ENCODE assay signal across 29 cellular contexts in the genomic region with DNA sequence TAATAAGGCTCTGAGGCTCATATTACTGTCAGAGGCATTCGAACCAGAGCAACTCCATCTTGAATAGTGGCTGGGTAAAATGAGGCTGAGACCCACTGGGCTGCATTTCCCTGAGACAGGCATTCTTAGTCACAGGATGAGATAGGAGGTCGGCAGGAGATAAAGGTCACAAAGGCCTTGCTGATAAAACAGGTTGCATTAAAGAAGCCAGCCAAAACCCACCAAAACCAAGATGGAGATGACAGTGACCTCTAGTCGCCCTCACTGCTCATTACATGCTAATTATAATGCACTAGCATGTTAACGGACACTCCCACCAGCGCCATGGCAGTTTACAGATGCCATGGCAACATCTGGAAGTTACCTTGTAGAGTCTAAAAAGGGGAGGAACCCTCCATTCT. TPM values are rescaled to one million over a fixed set of nuclear protein-coding genes. Genes with fewer than 3 reads are reported as not detected.
"Had no signal": no experiment of that assay in that cellular context is flagged by ENCODE, and none has a peak within 500 bp of the region (broad histone marks: within the 10 kb centered on the region; RNA-seq: fewer than 3 reads in every experiment).

No MANE protein-coding gene starts in this region.

- H2AFZ ChIP-seq: hepatocyte, neural progenitor cell, parathyroid adenoma had no signal

- H3K4me1 ChIP-seq: foreskin keratinocyte, heart left ventricle, left lung, parathyroid adenoma, right lobe of liver, testis, tibial artery had no signal

- H3K36me3 Mint-ChIP-seq: naive thymus-derived CD4-positive, alpha-beta T cell; neural progenitor cell; stimulated activated memory B cell treated with anti-CD40 and anti-IgM and Interleukin-4, amounts not matched to agents 10 μg/mL and 1 μg/mL and 100 μg/mL, for 72 hours; type B pancreatic cell had no signal

- H3K4me3 Mint-ChIP-seq: effector memory CD8-positive, alpha-beta T cell; naive thymus-derived CD4-positive, alpha-beta T cell; nephron; neural progenitor cell; stimulated activated memory B cell treated with anti-CD40 and anti-IgM and Interleukin-4, amounts not matched to agents 10 μg/mL and 1 μg/mL and 100 μg/mL, for 72 hours; type B pancreatic cell had no signal

- ATAC-seq: effector memory CD8-positive, alpha-beta T cell; esophagus mucosa; foreskin keratinocyte; gastroesophageal sphincter; heart left ventricle; left cardiac atrium; left lung; naive thymus-derived CD4-positive, alpha-beta T cell; right lobe of liver; stimulated activated memory B cell treated with anti-CD40 and anti-IgM and Interleukin-4, amounts not matched to agents 10 μg/mL and 1 μg/mL and 100 μg/mL, for 72 hours; stimulated activated naive CD8-positive, alpha-beta T cell treated with anti-CD3 and anti-CD28 coated beads, Interleukin-15, Interleukin-2, amounts not matched to agents 100 U/mL and 50 U/mL, for 24 hours had no signal

- H3K27ac ChIP-seq: epithelial cell of prostate, foreskin keratinocyte, gastroesophageal sphincter, heart left ventricle, hepatocyte, left lung, neural progenitor cell, parathyroid adenoma, right lobe of liver, testis, tibial artery had no signal

- H3K4me3 ChIP-seq: gastroesophageal sphincter, heart left ventricle, hepatocyte, left lung, neural progenitor cell, right lobe of liver, testis, tibial artery had no signal

- H3K36me3 ChIP-seq: gastroesophageal sphincter, heart left ventricle, left lung, neural progenitor cell, right lobe of liver, tibial artery had no signal

- H3K27me3 ChIP-seq: foreskin keratinocyte, gastroesophageal sphincter, heart left ventricle, hepatocyte, left lung, neural progenitor cell, right lobe of liver, testis, tibial artery had no signal

- H3K79me2 ChIP-seq: hepatocyte, parathyroid adenoma had no signal

- DNase-seq: cortex of kidney; effector memory CD8-positive, alpha-beta T cell; foreskin keratinocyte; heart left ventricle; kidney; left cardiac atrium; left lung; mesenchymal stem cell; midbrain; naive thymus-derived CD4-positive, alpha-beta T cell; right lobe of liver; small intestine; stimulated activated CD4-positive, alpha-beta T cell treated with anti-CD3 and anti-CD28 coated beads, Interleukin-12 subunit alpha, Interleukin-12 subunit beta, amount 100 ng/mL, for 4 hours; stimulated activated CD4-positive, alpha-beta T cell treated with anti-CD3 and anti-CD28 coated beads, Interleukin-2, amount 100 ng/mL, for 24 hours; stimulated activated CD4-positive, alpha-beta T cell treated with anti-CD3 and anti-CD28 coated beads, Interleukin-4, amount 100 ng/mL, for 4 hours; stimulated activated naive CD8-positive, alpha-beta T cell treated with anti-CD3 and anti-CD28 coated beads, Interleukin-15, Interleukin-2, amounts not matched to agents 100 U/mL and 50 U/mL, for 24 hours; substantia nigra; testis; tibial artery had no signal

- H3K4me2 ChIP-seq: hepatocyte, neural progenitor cell had no signal

- H3K4me1 Mint-ChIP-seq: naive thymus-derived CD4-positive, alpha-beta T cell; stimulated activated memory B cell treated with anti-CD40 and anti-IgM and Interleukin-4, amounts not matched to agents 10 μg/mL and 1 μg/mL and 100 μg/mL, for 72 hours had no signal

- H3K9me3 Mint-ChIP-seq: stimulated activated memory B cell treated with anti-CD40 and anti-IgM and Interleukin-4, amounts not matched to agents 10 μg/mL and 1 μg/mL and 100 μg/mL, for 72 hours had no signal

- H3K27ac Mint-ChIP-seq: effector memory CD8-positive, alpha-beta T cell; naive thymus-derived CD4-positive, alpha-beta T cell; neural progenitor cell; progenitor cell of endocrine pancreas; stimulated activated memory B cell treated with anti-CD40 and anti-IgM and Interleukin-4, amounts not matched to agents 10 μg/mL and 1 μg/mL and 100 μg/mL, for 72 hours; type B pancreatic cell had no signal

- H3K9me3 ChIP-seq: gastroesophageal sphincter, heart left ventricle, left lung, right lobe of liver, testis, tibial artery had no signal

- H3K27me3 Mint-ChIP-seq: progenitor cell of endocrine pancreas; stimulated activated memory B cell treated with anti-CD40 and anti-IgM and Interleukin-4, amounts not matched to agents 10 μg/mL and 1 μg/mL and 100 μg/mL, for 72 hours had no signal

- H3K9ac ChIP-seq: neural progenitor cell, parathyroid adenoma had no signal

RNA-seq across cellular contexts. Expression of a gene that starts 18.0 kb away (rescaled TPM):
- polyA plus RNA-seq: naive thymus-derived CD4-positive, alpha-beta T cell had no signal
